Comparison of ENCODE assay signal across 8 cellular contexts in the genomic region with DNA sequence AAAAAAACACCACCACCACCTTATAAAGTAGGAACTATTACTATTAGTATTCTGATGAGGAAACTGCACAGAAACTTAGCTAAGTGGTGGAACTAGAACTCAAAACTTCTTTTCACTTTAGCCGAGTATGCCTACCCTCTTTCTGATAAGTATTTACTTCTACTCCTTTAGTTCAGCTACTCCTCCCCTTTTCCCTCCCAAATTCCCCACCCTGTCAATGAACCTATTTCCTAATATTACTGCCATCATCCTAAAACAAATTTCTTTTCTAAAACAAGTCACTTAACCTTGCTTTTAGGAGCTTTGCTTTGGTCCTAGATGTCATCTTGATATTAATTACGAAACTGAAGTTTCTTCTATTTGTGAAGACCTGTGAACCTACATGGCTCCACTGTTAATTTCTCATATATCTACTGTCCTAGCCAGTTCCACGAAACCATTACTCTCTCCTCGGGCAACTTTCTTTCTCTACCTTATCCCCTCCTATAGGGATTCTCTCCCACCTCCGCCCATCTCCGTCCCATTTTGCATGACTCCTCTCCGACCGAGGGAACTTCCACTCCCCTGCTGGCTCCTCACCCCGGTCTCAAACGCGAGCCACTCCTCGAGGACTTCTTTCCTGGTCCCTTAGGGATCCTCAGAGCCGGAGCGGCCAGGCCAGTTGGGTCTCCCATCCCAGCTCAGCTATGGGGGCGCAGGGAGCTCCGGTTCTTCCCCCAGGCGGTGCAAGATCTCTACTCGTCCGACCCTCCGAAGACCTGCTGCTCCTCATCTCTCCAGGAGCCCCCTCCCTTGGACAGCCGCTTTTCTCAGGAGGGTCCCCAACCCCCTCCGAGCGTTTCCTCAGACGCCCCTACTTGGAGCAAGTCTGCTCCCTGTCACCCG. TPM values are rescaled to one million over a fixed set of nuclear protein-coding genes. Genes with fewer than 3 reads are reported as not detected.
DNase-seq lines count a peak whose midpoint lies in the region; ATAC-seq and TF ChIP-seq lines count a peak whose summit lies in the region.

No MANE protein-coding gene starts in this region.

- peak overlapping the region; percentile 88 for H3K27ac Mint-ChIP-seq in activated T-helper 1 cell treated with anti-CD3 and anti-CD28 coated beads, Interleukin-12 subunit alpha, Interleukin-12 subunit beta, Interleukin-2, Interleukin-4 antibody, amounts not matched to agents 30 ng/mL and 10 ng/mL and 1 ng/mL, durations not matched to agents 14 hours and 24 hours and 36 hours
- peak overlapping the region; percentile 52 for H3K27ac Mint-ChIP-seq in neural crest cell (ENCODE audit: unreplicated experiment)

- ATAC-seq in GM19328 (IDR thresholded peaks at IDR 0.05; ENCODE audit: unreplicated experiment): no peak
- no peak for ATAC-seq in HG02981 (IDR thresholded peaks at IDR 0.05; ENCODE audit: unreplicated experiment)

- intact Hi-C loops in activated T-helper 1 cell treated with anti-CD3 and anti-CD28 coated beads, Interleukin-12 subunit alpha, Interleukin-12 subunit beta, Interleukin-2, Interleukin-4 antibody, amounts not matched to agents 30 ng/mL and 10 ng/mL and 1 ng/mL, durations not matched to agents 14 hours and 24 hours and 36 hours (cut with micrococcal nuclease): loop anchor here (5.0 kb wide), 1 partner anchor 430 kb away; the partner anchor contains the start of gene ZFYVE1

- peaks cover 1% of the 10 kb centered on the region for H3K36me3 Mint-ChIP-seq in activated T-helper 1 cell treated with anti-CD3 and anti-CD28 coated beads, Interleukin-12 subunit alpha, Interleukin-12 subunit beta, Interleukin-2, Interleukin-4 antibody, amounts not matched to agents 30 ng/mL and 10 ng/mL and 1 ng/mL, durations not matched to agents 14 hours and 24 hours and 36 hours (ENCODE audit: low read depth)
- H3K36me3 Mint-ChIP-seq in neural crest cell (ENCODE audit: low read depth): no peaks in the 10 kb centered on the region

- TF ChIP-seq CTCF in LNCaP clone FGC (IDR thresholded peaks at IDR 0.05; ENCODE audit: control insufficient read depth, extremely low read depth, insufficient read depth): no peak
- TF ChIP-seq CTCF in foreskin fibroblast (IDR thresholded peaks at IDR 0.05; ENCODE audit: low read depth, low read length): no peak
- TF ChIP-seq CTCF in neural crest cell (conservative IDR thresholded peaks at IDR 0.05): no peak

- H3K4me3 Mint-ChIP-seq in activated T-helper 1 cell treated with anti-CD3 and anti-CD28 coated beads, Interleukin-12 subunit alpha, Interleukin-12 subunit beta, Interleukin-2, Interleukin-4 antibody, amounts not matched to agents 30 ng/mL and 10 ng/mL and 1 ng/mL, durations not matched to agents 14 hours and 24 hours and 36 hours: peak overlapping the region; percentile 98
- H3K4me3 Mint-ChIP-seq in neural crest cell: peak overlapping the region; percentile 96

- DNase-seq in ELR (ENCODE audit: low read depth) (peak; percentile 71), LNCaP clone FGC (ENCODE audit: low read depth) (no peak), foreskin fibroblast (peak in 1 of 2 donors; percentile 58), neural crest cell (ENCODE audit: low read depth, low spot score) (peak; percentile 18), NCI-H510A treated with DMSO at 0.1 percent for 48 hours (lab: John Stamatoyannopoulos, UW) (no peak)
- DNase-seq in activated T-helper 1 cell treated with anti-CD3 and anti-CD28 coated beads, Interleukin-12 subunit alpha, Interleukin-12 subunit beta, Interleukin-2, Interleukin-4 antibody, amounts not matched to agents 30 ng/mL and 10 ng/mL and 1 ng/mL, durations not matched to agents 14 hours and 24 hours and 36 hours (ENCODE audit: low spot score): peak; percentile 16

- peak overlapping the region; percentile 92 for H3K4me3 ChIP-seq in LNCaP clone FGC (ENCODE audit: low read depth, low read length)
- peak overlapping the region; percentile 68 to 86 for H3K4me3 ChIP-seq in foreskin fibroblast (ENCODE audit: low read depth in 1 of 2, low read length in 2 of 2)

- no peaks in the 10 kb centered on the region for H3K9me3 Mint-ChIP-seq in activated T-helper 1 cell treated with anti-CD3 and anti-CD28 coated beads, Interleukin-12 subunit alpha, Interleukin-12 subunit beta, Interleukin-2, Interleukin-4 antibody, amounts not matched to agents 30 ng/mL and 10 ng/mL and 1 ng/mL, durations not matched to agents 14 hours and 24 hours and 36 hours
- H3K9me3 Mint-ChIP-seq in neural crest cell: no peaks in the 10 kb centered on the region

- H3K4me1 Mint-ChIP-seq in activated T-helper 1 cell treated with anti-CD3 and anti-CD28 coated beads, Interleukin-12 subunit alpha, Interleukin-12 subunit beta, Interleukin-2, Interleukin-4 antibody, amounts not matched to agents 30 ng/mL and 10 ng/mL and 1 ng/mL, durations not matched to agents 14 hours and 24 hours and 36 hours (ENCODE audit: low read depth): peaks cover 59% of the 10 kb centered on the region
- H3K4me1 Mint-ChIP-seq in neural crest cell: peaks cover 32% of the 10 kb centered on the region

- no peaks in the 10 kb centered on the region for H3K27me3 Mint-ChIP-seq in activated T-helper 1 cell treated with anti-CD3 and anti-CD28 coated beads, Interleukin-12 subunit alpha, Interleukin-12 subunit beta, Interleukin-2, Interleukin-4 antibody, amounts not matched to agents 30 ng/mL and 10 ng/mL and 1 ng/mL, durations not matched to agents 14 hours and 24 hours and 36 hours (ENCODE audit: insufficient read depth)
- no peaks in the 10 kb centered on the region for H3K27me3 Mint-ChIP-seq in neural crest cell (ENCODE audit: low read depth)

RNA-seq across cellular contexts. Expression of gene NUMB, which starts 1.1 kb away (rescaled TPM):
- 49.6 and 53.4 TPM in 2 replicates for total RNA-seq in activated T-helper 1 cell treated with anti-CD3 and anti-CD28 coated beads, Interleukin-12 subunit alpha, Interleukin-12 subunit beta, Interleukin-2, Interleukin-4 antibody, amounts not matched to agents 30 ng/mL and 10 ng/mL and 1 ng/mL, durations not matched to agents 14 hours and 24 hours and 36 hours
- total RNA-seq in neural crest cell: 40.2 and 40.7 TPM in 2 replicates

RNA-seq across cellular contexts. Expression of gene RIOX1, which starts 33.4 kb away (rescaled TPM):
- total RNA-seq in activated T-helper 1 cell treated with anti-CD3 and anti-CD28 coated beads, Interleukin-12 subunit alpha, Interleukin-12 subunit beta, Interleukin-2, Interleukin-4 antibody, amounts not matched to agents 30 ng/mL and 10 ng/mL and 1 ng/mL, durations not matched to agents 14 hours and 24 hours and 36 hours: 26.7 and 26.9 TPM in 2 replicates
- total RNA-seq in neural crest cell: 25.7 and 25.8 TPM in 2 replicates

Comparison
In these comparisons a context has a peak if more than half of its experiments do, and no peak if none do; other contexts are left out.
1. DNase-seq: peak in ELR (single experiment), activated T-helper 1 cell treated with anti-CD3 and anti-CD28 coated beads, Interleukin-12 subunit alpha, Interleukin-12 subunit beta, Interleukin-2, Interleukin-4 antibody, amounts not matched to agents 30 ng/mL and 10 ng/mL and 1 ng/mL, durations not matched to agents 14 hours and 24 hours and 36 hours (single experiment) and neural crest cell (single experiment); none in LNCaP clone FGC (single experiment) and NCI-H510A treated with DMSO at 0.1 percent for 48 hours (single experiment).